ENCODE assay signal across 1 cellular context in the genomic region with DNA sequence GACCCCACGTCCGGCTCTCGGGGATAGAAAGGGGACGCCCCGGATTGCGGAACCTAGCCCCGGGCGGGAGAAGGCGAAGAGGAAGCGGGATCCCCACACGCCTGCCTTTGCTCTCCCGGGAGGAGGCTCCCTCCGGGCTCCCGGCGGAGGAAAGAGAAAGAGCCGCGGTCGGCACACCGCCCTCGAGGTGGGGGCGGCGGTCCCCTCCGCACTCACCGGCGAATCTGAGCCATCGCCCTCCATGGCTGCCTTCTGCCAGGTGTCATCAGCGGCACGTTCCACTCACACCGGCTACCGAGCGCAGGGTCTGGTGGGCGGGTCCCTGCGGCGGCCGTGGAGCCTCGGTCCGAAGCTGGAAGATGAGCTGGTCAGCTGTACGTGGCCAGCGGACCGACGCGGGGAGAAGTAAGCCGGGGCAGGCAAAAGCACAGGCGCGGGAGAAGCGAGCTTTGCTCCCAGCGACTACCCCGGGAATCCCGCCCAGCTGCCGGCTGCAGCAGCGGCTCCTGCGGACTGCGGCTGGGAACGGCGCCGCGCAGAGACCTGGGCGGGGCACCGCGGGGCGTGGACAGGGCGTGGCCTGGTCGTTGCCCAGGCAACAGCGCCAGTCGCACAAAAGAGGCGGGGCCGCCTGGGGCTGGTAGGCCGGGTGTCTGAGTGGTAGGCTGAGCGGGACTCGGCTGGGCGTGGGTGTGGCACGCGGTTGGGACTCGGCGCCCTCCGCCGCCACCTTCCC.
TF ChIP-seq lines count a peak whose summit lies in the region.

A gene with protein sequence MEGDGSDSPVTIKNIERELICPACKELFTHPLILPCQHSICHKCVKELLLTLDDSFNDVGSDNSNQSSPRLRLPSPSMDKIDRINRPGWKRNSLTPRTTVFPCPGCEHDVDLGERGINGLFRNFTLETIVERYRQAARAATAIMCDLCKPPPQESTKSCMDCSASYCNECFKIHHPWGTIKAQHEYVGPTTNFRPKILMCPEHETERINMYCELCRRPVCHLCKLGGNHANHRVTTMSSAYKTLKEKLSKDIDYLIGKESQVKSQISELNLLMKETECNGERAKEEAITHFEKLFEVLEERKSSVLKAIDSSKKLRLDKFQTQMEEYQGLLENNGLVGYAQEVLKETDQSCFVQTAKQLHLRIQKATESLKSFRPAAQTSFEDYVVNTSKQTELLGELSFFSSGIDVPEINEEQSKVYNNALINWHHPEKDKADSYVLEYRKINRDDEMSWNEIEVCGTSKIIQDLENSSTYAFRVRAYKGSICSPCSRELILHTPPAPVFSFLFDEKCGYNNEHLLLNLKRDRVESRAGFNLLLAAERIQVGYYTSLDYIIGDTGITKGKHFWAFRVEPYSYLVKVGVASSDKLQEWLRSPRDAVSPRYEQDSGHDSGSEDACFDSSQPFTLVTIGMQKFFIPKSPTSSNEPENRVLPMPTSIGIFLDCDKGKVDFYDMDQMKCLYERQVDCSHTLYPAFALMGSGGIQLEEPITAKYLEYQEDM (minus strand): TSS at position 517 of the 736 bp plus-strand sequence. CDS start 274 bp downstream, at position 243.

TF ChIP-seq in HEK293, 187 proteins besides CTCF, POLR2A, EP300 and RAD21 (continued from another document):
- TF ChIP-seq, protein P1, sequence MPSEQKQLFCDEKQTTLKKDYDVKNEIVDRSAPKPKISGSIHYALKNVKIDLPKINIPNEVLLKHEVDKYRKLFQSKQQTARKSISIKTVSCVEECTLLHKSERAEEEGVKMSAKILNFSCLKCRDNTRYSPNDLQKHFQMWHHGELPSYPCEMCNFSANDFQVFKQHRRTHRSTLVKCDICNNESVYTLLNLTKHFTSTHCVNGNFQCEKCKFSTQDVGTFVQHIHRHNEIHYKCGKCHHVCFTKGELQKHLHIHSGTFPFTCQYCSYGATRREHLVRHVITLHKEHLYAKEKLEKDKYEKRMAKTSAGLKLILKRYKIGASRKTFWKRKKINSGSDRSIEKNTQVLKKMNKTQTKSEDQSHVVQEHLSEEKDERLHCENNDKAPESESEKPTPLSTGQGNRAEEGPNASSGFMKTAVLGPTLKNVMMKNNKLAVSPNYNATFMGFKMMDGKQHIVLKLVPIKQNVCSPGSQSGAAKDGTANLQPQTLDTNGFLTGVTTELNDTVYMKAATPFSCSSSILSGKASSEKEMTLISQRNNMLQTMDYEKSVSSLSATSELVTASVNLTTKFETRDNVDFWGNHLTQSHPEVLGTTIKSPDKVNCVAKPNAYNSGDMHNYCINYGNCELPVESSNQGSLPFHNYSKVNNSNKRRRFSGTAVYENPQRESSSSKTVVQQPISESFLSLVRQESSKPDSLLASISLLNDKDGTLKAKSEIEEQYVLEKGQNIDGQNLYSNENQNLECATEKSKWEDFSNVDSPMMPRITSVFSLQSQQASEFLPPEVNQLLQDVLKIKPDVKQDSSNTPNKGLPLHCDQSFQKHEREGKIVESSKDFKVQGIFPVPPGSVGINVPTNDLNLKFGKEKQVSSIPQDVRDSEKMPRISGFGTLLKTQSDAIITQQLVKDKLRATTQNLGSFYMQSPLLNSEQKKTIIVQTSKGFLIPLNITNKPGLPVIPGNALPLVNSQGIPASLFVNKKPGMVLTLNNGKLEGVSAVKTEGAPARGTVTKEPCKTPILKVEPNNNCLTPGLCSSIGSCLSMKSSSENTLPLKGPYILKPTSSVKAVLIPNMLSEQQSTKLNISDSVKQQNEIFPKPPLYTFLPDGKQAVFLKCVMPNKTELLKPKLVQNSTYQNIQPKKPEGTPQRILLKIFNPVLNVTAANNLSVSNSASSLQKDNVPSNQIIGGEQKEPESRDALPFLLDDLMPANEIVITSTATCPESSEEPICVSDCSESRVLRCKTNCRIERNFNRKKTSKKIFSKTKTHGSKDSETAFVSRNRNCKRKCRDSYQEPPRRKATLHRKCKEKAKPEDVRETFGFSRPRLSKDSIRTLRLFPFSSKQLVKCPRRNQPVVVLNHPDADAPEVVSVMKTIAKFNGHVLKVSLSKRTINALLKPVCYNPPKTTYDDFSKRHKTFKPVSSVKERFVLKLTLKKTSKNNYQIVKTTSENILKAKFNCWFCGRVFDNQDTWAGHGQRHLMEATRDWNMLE (tag by site-specific recombination; conservative IDR thresholded peaks at IDR 0.05; ENCODE audit: low read depth), result no peak
- TF ChIP-seq ZNF2 (tag by site-specific recombination; IDR thresholded peaks at IDR 0.05), result peak; percentile 84
- 0 out of 2 replicates have a peak, but pooled peaks have one; percentile 21 for TF ChIP-seq ZNF785 (tag by site-specific recombination; IDR thresholded peaks at IDR 0.05)
- peak; percentile 65; the same call in 1 of the 2 replicates for TF ChIP-seq ZNF843 (tag by site-specific recombination; IDR thresholded peaks at IDR 0.05)
- peak; percentile 82 for TF ChIP-seq FEZF1 (tag by site-specific recombination; IDR thresholded peaks at IDR 0.05)
- TF ChIP-seq, protein P2, sequence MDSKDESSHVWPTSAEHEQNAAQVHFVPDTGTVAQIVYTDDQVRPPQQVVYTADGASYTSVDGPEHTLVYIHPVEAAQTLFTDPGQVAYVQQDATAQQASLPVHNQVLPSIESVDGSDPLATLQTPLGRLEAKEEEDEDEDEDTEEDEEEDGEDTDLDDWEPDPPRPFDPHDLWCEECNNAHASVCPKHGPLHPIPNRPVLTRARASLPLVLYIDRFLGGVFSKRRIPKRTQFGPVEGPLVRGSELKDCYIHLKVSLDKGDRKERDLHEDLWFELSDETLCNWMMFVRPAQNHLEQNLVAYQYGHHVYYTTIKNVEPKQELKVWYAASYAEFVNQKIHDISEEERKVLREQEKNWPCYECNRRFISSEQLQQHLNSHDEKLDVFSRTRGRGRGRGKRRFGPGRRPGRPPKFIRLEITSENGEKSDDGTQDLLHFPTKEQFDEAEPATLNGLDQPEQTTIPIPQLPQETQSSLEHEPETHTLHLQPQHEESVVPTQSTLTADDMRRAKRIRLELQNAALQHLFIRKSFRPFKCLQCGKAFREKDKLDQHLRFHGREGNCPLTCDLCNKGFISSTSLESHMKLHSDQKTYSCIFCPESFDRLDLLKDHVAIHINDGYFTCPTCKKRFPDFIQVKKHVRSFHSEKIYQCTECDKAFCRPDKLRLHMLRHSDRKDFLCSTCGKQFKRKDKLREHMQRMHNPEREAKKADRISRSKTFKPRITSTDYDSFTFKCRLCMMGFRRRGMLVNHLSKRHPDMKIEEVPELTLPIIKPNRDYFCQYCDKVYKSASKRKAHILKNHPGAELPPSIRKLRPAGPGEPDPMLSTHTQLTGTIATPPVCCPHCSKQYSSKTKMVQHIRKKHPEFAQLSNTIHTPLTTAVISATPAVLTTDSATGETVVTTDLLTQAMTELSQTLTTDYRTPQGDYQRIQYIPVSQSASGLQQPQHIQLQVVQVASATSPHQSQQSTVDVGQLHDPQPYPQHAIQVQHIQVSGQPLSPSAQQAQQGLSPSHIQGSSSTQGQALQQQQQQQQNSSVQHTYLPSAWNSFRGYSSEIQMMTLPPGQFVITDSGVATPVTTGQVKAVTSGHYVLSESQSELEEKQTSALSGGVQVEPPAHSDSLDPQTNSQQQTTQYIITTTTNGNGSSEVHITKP (tag by site-specific recombination; IDR thresholded peaks at IDR 0.05), result peak; percentile 84
- peak; percentile 83 for TF ChIP-seq OSR2 (tag by site-specific recombination; IDR thresholded peaks at IDR 0.05)
- peak; percentile 12; the same call in 1 of the 2 replicates for TF ChIP-seq ZNF777 (tag by site-specific recombination; IDR thresholded peaks at IDR 0.05; ENCODE audit: borderline replicate concordance)
- TF ChIP-seq ZNF600 (tag by site-specific recombination; IDR thresholded peaks at IDR 0.05), result peak; percentile 53
- no peak for TF ChIP-seq BCL11B (tag by site-specific recombination; IDR thresholded peaks at IDR 0.05; ENCODE audit: low read depth)
- TF ChIP-seq, protein P3, sequence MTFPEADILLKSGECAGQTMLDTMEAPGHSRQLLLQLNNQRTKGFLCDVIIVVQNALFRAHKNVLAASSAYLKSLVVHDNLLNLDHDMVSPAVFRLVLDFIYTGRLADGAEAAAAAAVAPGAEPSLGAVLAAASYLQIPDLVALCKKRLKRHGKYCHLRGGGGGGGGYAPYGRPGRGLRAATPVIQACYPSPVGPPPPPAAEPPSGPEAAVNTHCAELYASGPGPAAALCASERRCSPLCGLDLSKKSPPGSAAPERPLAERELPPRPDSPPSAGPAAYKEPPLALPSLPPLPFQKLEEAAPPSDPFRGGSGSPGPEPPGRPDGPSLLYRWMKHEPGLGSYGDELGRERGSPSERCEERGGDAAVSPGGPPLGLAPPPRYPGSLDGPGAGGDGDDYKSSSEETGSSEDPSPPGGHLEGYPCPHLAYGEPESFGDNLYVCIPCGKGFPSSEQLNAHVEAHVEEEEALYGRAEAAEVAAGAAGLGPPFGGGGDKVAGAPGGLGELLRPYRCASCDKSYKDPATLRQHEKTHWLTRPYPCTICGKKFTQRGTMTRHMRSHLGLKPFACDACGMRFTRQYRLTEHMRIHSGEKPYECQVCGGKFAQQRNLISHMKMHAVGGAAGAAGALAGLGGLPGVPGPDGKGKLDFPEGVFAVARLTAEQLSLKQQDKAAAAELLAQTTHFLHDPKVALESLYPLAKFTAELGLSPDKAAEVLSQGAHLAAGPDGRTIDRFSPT (tag by site-specific recombination; IDR thresholded peaks at IDR 0.05), result peak; percentile 98; the same call in 1 of the 2 replicates
- no peak for TF ChIP-seq ZNF292 (tag by site-specific recombination; IDR thresholded peaks at IDR 0.05; ENCODE audit: borderline replicate concordance, low read depth)
- no peak for TF ChIP-seq ZNF175 (tag by site-specific recombination; IDR thresholded peaks at IDR 0.05)
- no peak for TF ChIP-seq ZNF837 (tag by site-specific recombination; IDR thresholded peaks at IDR 0.05)
- TF ChIP-seq ZNF521 (tag by site-specific recombination; IDR thresholded peaks at IDR 0.05), result no peak
- peak; percentile 93 for TF ChIP-seq ZNF335 (tag by site-specific recombination; conservative IDR thresholded peaks at IDR 0.05)
